Comparison of ENCODE assay signal across 8 cellular contexts in genomic region chr14:49586673-49587460, GRCh38. TPM values are rescaled to one million over a fixed set of nuclear protein-coding genes. Genes with fewer than 3 reads are reported as not detected.
DNase-seq lines count a peak whose midpoint lies in the region; ATAC-seq and TF ChIP-seq lines count a peak whose summit lies in the region.

No MANE protein-coding gene starts in this region.

- H2AFZ ChIP-seq in PC-3 (ENCODE audit: low read length), result peak overlapping the region; percentile 50; the same call in 1 of the 2 replicates

- H3K4me1 Mint-ChIP-seq in osteocyte (ENCODE audit: unreplicated experiment), result peaks cover 34% of the 10 kb centered on the region

- H3K9me3 ChIP-seq in ES-I3 (ENCODE audit: control insufficient read depth, insufficient read depth, low read length) (no peaks in the 10 kb centered on the region), PC-3 (ENCODE audit: low read length) (no peaks in the 10 kb centered on the region)

- H4K20me1 ChIP-seq in PC-3 (ENCODE audit: low read length), result peaks cover 41% of the 10 kb centered on the region

- H3K4me3 ChIP-seq in PC-3 (ENCODE audit: low read length), result peak overlapping the region; percentile 93

- intact Hi-C loops in PC-3 (cut with micrococcal nuclease), result loop anchor here (1.0 to 2.0 kb wide), 4 partner anchors 33 to 266 kb away; partner anchors contain the start of genes MGAT2, NEMF and RPL36AL

- ATAC-seq in GM21825 (IDR thresholded peaks at IDR 0.05; ENCODE audit: unreplicated experiment) (peak; percentile 38), PC-3 (peak; percentile 20)

- POLR2A ChIA-PET in PC-3 (lab: Charles Lee; ENCODE audit: unreplicated experiment), result interaction anchor here (0.6 to 1.6 kb wide), 7 partner anchors 8 to 185 kb away, joined by 3 to 12 read pairs (median 3); partner anchors contain the start of genes LRR1 and RPL36AL

- CTCF ChIA-PET in PC-3 (lab: Charles Lee), result interaction anchor here (0.6 to 1.6 kb wide), 6 partner anchors 8 to 181 kb away, joined by 3 to 6 read pairs (median 4); no protein-coding TSS in a partner anchor

- peak; percentile 99 for TF ChIP-seq CTCF in PC-3 (conservative IDR thresholded peaks at IDR 0.05; ENCODE audit: low read depth, low read length)
- peak; percentile 83 for TF ChIP-seq CTCF in osteocyte (IDR thresholded peaks at IDR 0.05)

- H3K9ac ChIP-seq in ES-I3 (ENCODE audit: low read depth, low read length) (peak overlapping the region; percentile 24; the same call in 1 of the 2 replicates), PC-3 (ENCODE audit: low read length) (0 out of 2 replicates have a peak overlapping the region, but pooled peaks have one; percentile 6)

- BruUV-seq in PC-3 (replicated peaks; lab: Mats Ljungman, UMichigan), result no TSS peak

- H3K27ac Mint-ChIP-seq in osteocyte (ENCODE audit: unreplicated experiment), result peak overlapping the region; percentile 99

- H3K79me2 ChIP-seq in PC-3 (ENCODE audit: low read length), result peaks cover 44% of the 10 kb centered on the region

- peak overlapping the region; percentile 34 for H3K27ac ChIP-seq in PC-3 (ENCODE audit: low read length)

- H3K4me1 ChIP-seq in ES-I3 (ENCODE audit: insufficient read depth, low read length) (peaks cover 16% of the 10 kb centered on the region; the same call in 1 of the 2 replicates), PC-3 (ENCODE audit: insufficient read depth, low read length) (peaks cover 20% of the 10 kb centered on the region)

- H3K36me3 ChIP-seq in ES-I3 (ENCODE audit: insufficient read depth, low read length) (peaks cover 23% of the 10 kb centered on the region), PC-3 (ENCODE audit: low read depth, low read length) (peaks cover 35% of the 10 kb centered on the region)

- peaks cover 26% of the 10 kb centered on the region for H3K36me3 Mint-ChIP-seq in osteocyte (ENCODE audit: unreplicated experiment)

- H3K4me2 ChIP-seq in PC-3 (ENCODE audit: low read length), result peak overlapping the region; percentile 76

- peak overlapping the region; percentile 92 for H3K4me3 Mint-ChIP-seq in osteocyte (ENCODE audit: unreplicated experiment)

- H3K9me3 Mint-ChIP-seq in osteocyte (ENCODE audit: unreplicated experiment), result no peaks in the 10 kb centered on the region

- no peaks in the 10 kb centered on the region for H3K27me3 Mint-ChIP-seq in osteocyte (ENCODE audit: unreplicated experiment)

- H3K9me2 ChIP-seq in PC-3 (replicated peaks; ENCODE audit: low read length), result no peaks in the 10 kb centered on the region

- in situ Hi-C loops in KBM-7 (cut with MboI; ENCODE audit: low pct_unique_long_range_greater_than_20kb, low sequenced_read_pairs), result no loop called here

- H3F3A ChIP-seq in PC-3 (ENCODE audit: low read length, unreplicated experiment), result peaks cover 16% of the 10 kb centered on the region

- DNase-seq in KBM-7 (peak; percentile 94), PC-3 (peak; percentile 91), germinal center (ENCODE audit: low spot score) (peak; percentile 49), osteocyte (ENCODE audit: extremely low spot score, unreplicated experiment) (no peak)
- peak; percentile 73 for DNase-seq in activated naive CD4-positive, alpha-beta T cell treated with anti-CD3 and anti-CD28 coated beads, Interleukin-2, amount 50 U/mL, for 16 hours
- no peak for DNase-seq in effector CD4-positive, alpha-beta T cell

- H3K27me3 ChIP-seq in PC-3 (ENCODE audit: low read length), result no peaks in the 10 kb centered on the region

RNA-seq across cellular contexts. Expression of gene RPS29, which starts 0.7 kb away (rescaled TPM):
- total RNA-seq in PC-3 (2014; rRNA removed) (1,420 and 1,912 TPM in 2 replicates), osteocyte (935 and 1,004 TPM in 2 replicates)

RNA-seq across cellular contexts. Expression of gene LRR1, which starts 11.9 kb away (rescaled TPM):
- total RNA-seq in PC-3 (2014; rRNA removed) (46.9 and 53.0 TPM in 2 replicates), osteocyte (7.4 and 8.1 TPM in 2 replicates)

RNA-seq across cellular contexts. Expression of gene RPL36AL, which starts 33.6 kb away (rescaled TPM):
- total RNA-seq in PC-3 (2014; rRNA removed) (408 and 411 TPM in 2 replicates), osteocyte (171 and 187 TPM in 2 replicates)

RNA-seq across cellular contexts. Expression of gene MGAT2, which starts 33.7 kb away (rescaled TPM):
- 39.5 and 51.4 TPM in 2 replicates for total RNA-seq in PC-3 (2014; rRNA removed)
- 46.6 and 50.6 TPM in 2 replicates for total RNA-seq in osteocyte

RNA-seq across cellular contexts. Expression of gene DNAAF2, which starts 48.2 kb away (rescaled TPM):
- total RNA-seq in PC-3 (2014; rRNA removed) (23.2 and 31.3 TPM in 2 replicates), osteocyte (7.3 and 8.4 TPM in 2 replicates)

Comparison
In these comparisons a context has a peak if more than half of its experiments do, and no peak if none do; other contexts are left out.
1. DNase-seq: peak in KBM-7 (single experiment), PC-3 (single experiment), activated naive CD4-positive, alpha-beta T cell treated with anti-CD3 and anti-CD28 coated beads, Interleukin-2, amount 50 U/mL, for 16 hours (single experiment) and germinal center (single experiment); none in osteocyte (single experiment) and effector CD4-positive, alpha-beta T cell (single experiment).